19 cellular contexts compared by ENCODE assay signal in genomic region chr7:48132792-48133191, GRCh38. TPM values are rescaled to one million over a fixed set of nuclear protein-coding genes. Genes with fewer than 3 reads are reported as not detected.
DNase-seq lines count a peak whose midpoint lies in the region; ATAC-seq, FAIRE-seq and TF ChIP-seq lines count a peak whose summit lies in the region.
"Had no signal": no experiment of that assay in that cellular context is flagged by ENCODE, and none has a peak within 500 bp of the region (broad histone marks: within the 10 kb centered on the region; RNA-seq: fewer than 3 reads in every experiment).

No MANE protein-coding gene starts in this region.

- no peak for TF ChIP-seq POLR2A in A549 (IDR thresholded peaks at IDR 0.05; ENCODE audit: low read length)

- H3K4me1 ChIP-seq in A549 = no peaks in the 10 kb centered on the region
- peaks cover 17% of the 10 kb centered on the region for H3K4me1 ChIP-seq in HUES48 (ENCODE audit: control insufficient read depth, insufficient read depth, low read length)
- no peaks in the 10 kb centered on the region for H3K4me1 ChIP-seq in Panc1 (ENCODE audit: control insufficient read depth, insufficient read depth, low read length)
- H3K4me1 ChIP-seq: BE2C had no signal

- H3K4me2 ChIP-seq in A549 = no peak overlapping the region

- FAIRE-seq in A549 (lab: Jason Lieb, UNC) = peak; percentile 36
- peak; percentile 64 for FAIRE-seq in endometrium (lab: Jason Lieb, UNC)
- FAIRE-seq: GM12878, K562 had no signal

- no peak for TF ChIP-seq CTCF in A549 (IDR thresholded peaks at IDR 0.05)
- no peak for TF ChIP-seq CTCF in Panc1 (IDR thresholded peaks at IDR 0.05)
- TF ChIP-seq CTCF in brain microvascular endothelial cell (IDR thresholded peaks at IDR 0.05; ENCODE audit: low read depth, low read length, missing control alignments) = no peak

- H3K27me3 ChIP-seq in HUES48 (ENCODE audit: control insufficient read depth, insufficient read depth, low read length) (no peaks in the 10 kb centered on the region), Panc1 (ENCODE audit: control insufficient read depth, insufficient read depth, low read length) (no peaks in the 10 kb centered on the region; the same call in 1 of the 2 replicates), brain microvascular endothelial cell (replicated peaks) (no peaks in the 10 kb centered on the region)
- H3K27me3 ChIP-seq: BE2C had no signal

- no peak for ATAC-seq in A549
- no peak for ATAC-seq in Panc1
- ATAC-seq: GM12878, K562 had no signal

- BruUV-seq in Panc1 (replicated peaks; lab: Mats Ljungman, UMichigan) = no TSS peak

- in situ Hi-C loops in Panc1 (cut with HindIII; ENCODE audit: low pct_unique_long_range_greater_than_20kb, low sequenced_read_pairs) = no loop called here
- in situ Hi-C loops in brain microvascular endothelial cell (cut with HindIII; ENCODE audit: low pct_ligation_motif_present, low sequenced_read_pairs) = no loop called here

- H3K9ac ChIP-seq in HUES48 (ENCODE audit: low read depth, low read length) = no peak overlapping the region

- H3K9me3 ChIP-seq in A549 (no peaks in the 10 kb centered on the region), HUES48 (ENCODE audit: control insufficient read depth, insufficient read depth, low read length) (peaks cover 8% of the 10 kb centered on the region; the same call in 1 of the 2 replicates), Panc1 (ENCODE audit: control insufficient read depth, insufficient read depth, low read depth, low read length) (no peaks in the 10 kb centered on the region)
- H3K9me3 ChIP-seq: BE2C, HAP-1 had no signal

- TF ChIP-seq EP300 in A549 (IDR thresholded peaks at IDR 0.05) = no peak

- H3K36me3 ChIP-seq in HUES48 (ENCODE audit: control insufficient read depth, insufficient read depth, low read length) (no peaks in the 10 kb centered on the region), Panc1 (ENCODE audit: control insufficient read depth, insufficient read depth, low read length) (no peaks in the 10 kb centered on the region), brain microvascular endothelial cell (replicated peaks) (no peaks in the 10 kb centered on the region)
- H3K36me3 ChIP-seq: BE2C, HAP-1 had no signal

- DNase-seq in A549 (ENCODE audit: low read depth in 1 of 2, low spot score in 1 of 2) (no peak), Panc1 (ENCODE audit: low read depth, low spot score) (no peak), NCI-H774 (lab: John Stamatoyannopoulos, UW) (no peak), brain microvascular endothelial cell (no peak)
- DNase-seq: ACHN; BE2C; C1 segment of cervical spinal cord; CD4-positive, CD25-positive, alpha-beta regulatory T cell; CD8-positive, alpha-beta memory T cell; COR-L47; DMS 273 treated with DMSO at 0.1 percent for 48 hours; DMS53; DND-41; EL had no signal

- POLR2A ChIA-PET in A549 (lab: Yijun Ruan, JAX) (no interaction called here), Panc1 (lab: Charles Lee) (interaction anchor here (0.7 kb wide), 1 partner anchor 7 kb away, joined by 4 read pairs; no protein-coding TSS in a partner anchor)

- no peak overlapping the region for H3K4me3 ChIP-seq in A549
- H3K4me3 ChIP-seq in HUES48 (ENCODE audit: low read depth, low read length) = no peak overlapping the region; the same call in 1 of the 2 replicates
- H3K4me3 ChIP-seq in Panc1 (ENCODE audit: low read depth in 2 of 2, low read length in 2 of 2) = no peak overlapping the region
- no peak overlapping the region for H3K4me3 ChIP-seq in brain microvascular endothelial cell (ENCODE audit: low read depth, low read length)
- H3K4me3 ChIP-seq: GM12878, HAP-1, K562 had no signal

- no peak overlapping the region for H3K27ac ChIP-seq in A549
- H3K27ac ChIP-seq in HUES48 (ENCODE audit: low read depth, low read length) = peak overlapping the region; percentile 67
- peak overlapping the region; percentile 1; the same call in 1 of the 2 replicates for H3K27ac ChIP-seq in Panc1 (ENCODE audit: low read length)
- H3K27ac ChIP-seq in brain microvascular endothelial cell = no peak overlapping the region

- no peak for TF ChIP-seq RAD21 in A549 (conservative IDR thresholded peaks at IDR 0.05 in 1 of 2, IDR thresholded peaks at IDR 0.05 in 1 of 2)

- CTCF ChIA-PET in A549 (lab: Yijun Ruan, JAX) (interaction anchor here (0.6 to 2.6 kb wide), 2 partner anchors 22 to 188 kb away, joined by 3 to 16 read pairs; no protein-coding TSS in a partner anchor), Panc1 (lab: Charles Lee) (no interaction called here)

- intact Hi-C loops in Panc1 (cut with micrococcal nuclease; ENCODE audit: unreplicated experiment) = no loop called here

TF ChIP-seq in A549, 52 proteins besides CTCF, POLR2A, EP300 and RAD21:
- TF ChIP-seq MAFK (IDR thresholded peaks at IDR 0.05; ENCODE audit: partially characterized antibody) (peak; percentile 62), PHF8 (IDR thresholded peaks at IDR 0.05; ENCODE audit: borderline replicate concordance, low read depth) (no peak)

RNA-seq across cellular contexts. Expression of gene ABCA13, which starts 38.5 kb away (rescaled TPM):
- polyA plus RNA-seq in A549 (2011; rRNA removed) (0.01 TPM in 2 replicates), A549 (2017; fragmentation: RNase III; extraction: RNeasy Plus Mini Kit Qiagen cat#74134 plus additional on column Dnase treatment) (not detected in 3 replicates)
- polyA plus RNA-seq in A549 (2012; cell fraction: cytosol; rRNA removed) = 0.01 TPM in 2 replicates
- 0.01 and 0.04 TPM in 2 replicates for polyA plus RNA-seq in A549 (2012; cell fraction: nucleus; rRNA removed)
- 0.17 TPM in 1 of 2 replicates, not detected in the other for polyA minus RNA-seq in A549 (2011; rRNA and poly(A)+ RNA removed)
- total RNA-seq in Panc1 (2021; ENCODE audit: unreplicated experiment) = 1.7 TPM
- 1.4 TPM for polyA plus RNA-seq in Panc1 (2012; ENCODE audit: insufficient read length)
- total RNA-seq: CD8-positive, alpha-beta memory T cell had no signal
- polyA plus RNA-seq: CD4-positive, CD25-positive, alpha-beta regulatory T cell; CD8-positive, alpha-beta memory T cell had no signal

RNA-seq across cellular contexts. Expression of gene UPP1, which starts 43.7 kb away (rescaled TPM):
- 46.6 and 55.7 TPM in 2 replicates for polyA plus RNA-seq in A549 (2011; rRNA removed)
- 78.9 and 80.8 TPM in 2 replicates for polyA plus RNA-seq in A549 (2012; cell fraction: cytosol; rRNA removed)
- polyA plus RNA-seq in A549 (2012; cell fraction: nucleus; rRNA removed) = 124 and 130 TPM in 2 replicates
- polyA plus RNA-seq in A549 (2017; fragmentation: RNase III; extraction: RNeasy Plus Mini Kit Qiagen cat#74134 plus additional on column Dnase treatment) = 32.2 to 38.1 TPM (median 38.1 TPM) in 3 replicates
- 30.7 and 32.5 TPM in 2 replicates for polyA minus RNA-seq in A549 (2011; rRNA and poly(A)+ RNA removed)
- total RNA-seq in Panc1 (2021; ENCODE audit: unreplicated experiment) = 331 TPM
- polyA plus RNA-seq in Panc1 (2012; ENCODE audit: insufficient read length) = 234 TPM

Comparison
In these comparisons a context has a peak if more than half of its experiments do, and no peak if none do; other contexts are left out.
1. H3K27ac ChIP-seq: peak in HUES48 (single experiment) and Panc1 (single experiment); none in A549 (0 of 2) and brain microvascular endothelial cell (single experiment).